15 cellular contexts compared by ENCODE assay signal in the genomic region with DNA sequence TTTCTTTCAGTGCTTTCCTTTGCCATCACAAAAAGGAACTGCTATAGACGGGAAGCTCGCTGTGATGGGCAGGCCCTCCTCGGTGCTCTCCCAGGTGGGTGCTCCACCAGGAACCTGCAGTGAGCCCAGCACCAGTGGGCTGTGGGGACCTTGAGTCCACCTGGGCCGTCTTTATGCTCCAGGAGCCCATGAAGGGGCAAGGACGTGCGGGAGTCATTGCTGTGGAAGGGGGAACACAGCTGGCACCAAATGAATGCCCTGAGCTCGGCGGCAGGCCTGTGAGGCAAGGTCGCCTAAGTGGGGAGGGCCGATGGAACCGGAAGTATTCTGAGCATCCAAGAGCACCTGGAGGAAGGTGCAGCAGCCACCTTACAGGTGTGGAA. TPM values are rescaled to one million over a fixed set of nuclear protein-coding genes. Genes with fewer than 3 reads are reported as not detected.
"Had no signal": no experiment of that assay in that cellular context is flagged by ENCODE, and none has a peak within 500 bp of the region (broad histone marks: within the 10 kb centered on the region; RNA-seq: fewer than 3 reads in every experiment).

No MANE protein-coding gene starts in this region.

- DNase-seq: activated CD4-positive, alpha-beta T cell treated with anti-CD3 and anti-CD28 coated beads, Interleukin-2, amount 10 ng/mL, durations not matched to agents 7 days and 5 days; activated CD8-positive, alpha-beta memory T cell treated with anti-CD3 and anti-CD28 coated beads for 24 hours; activated effector memory CD4-positive, alpha-beta T cell treated with Interleukin-2 at 50 U/mL for 16 hours; activated T-cell treated with anti-CD3 and anti-CD28 coated beads for 4 hours; endodermal cell; erythroblast; T1000; WERI-Rb-1 had no signal

- H3K27me3 Mint-ChIP-seq: activated CD4-positive, alpha-beta T cell treated with anti-CD3 and anti-CD28 coated beads, Interleukin-2, amount 10 ng/mL, durations not matched to agents 7 days and 5 days; activated naive CD4-positive, alpha-beta T cell treated with anti-CD3 and anti-CD28 coated beads, Interleukin-2, amount 50 U/mL, for 24 hours; central memory CD8-positive, alpha-beta T cell had no signal

- H3K4me1 Mint-ChIP-seq: activated naive CD4-positive, alpha-beta T cell treated with anti-CD3 and anti-CD28 coated beads, Interleukin-2, amount 50 U/mL, for 24 hours; endodermal cell had no signal

- H3K27ac ChIP-seq: hepatocyte, parathyroid adenoma, tibial nerve, WERI-Rb-1 had no signal

- H3K9me3 Mint-ChIP-seq: activated CD4-positive, alpha-beta T cell treated with anti-CD3 and anti-CD28 coated beads, Interleukin-2, amount 10 ng/mL, durations not matched to agents 7 days and 5 days; activated naive CD4-positive, alpha-beta T cell treated with anti-CD3 and anti-CD28 coated beads, Interleukin-2, amount 50 U/mL, for 24 hours; central memory CD8-positive, alpha-beta T cell; endodermal cell had no signal

- H3K4me1 ChIP-seq: parathyroid adenoma had no signal

- H2AFZ ChIP-seq: hepatocyte, parathyroid adenoma had no signal

- H3K9me3 ChIP-seq: tibial nerve had no signal

- H3K27ac Mint-ChIP-seq: activated naive CD4-positive, alpha-beta T cell treated with anti-CD3 and anti-CD28 coated beads, Interleukin-2, amount 50 U/mL, for 24 hours; endodermal cell had no signal

- H3K36me3 Mint-ChIP-seq: activated naive CD4-positive, alpha-beta T cell treated with anti-CD3 and anti-CD28 coated beads, Interleukin-2, amount 50 U/mL, for 24 hours had no signal

- H3K4me3 ChIP-seq: hepatocyte, tibial nerve had no signal

- H3K4me3 Mint-ChIP-seq: activated CD4-positive, alpha-beta T cell treated with anti-CD3 and anti-CD28 coated beads, Interleukin-2, amount 10 ng/mL, durations not matched to agents 7 days and 5 days; activated naive CD4-positive, alpha-beta T cell treated with anti-CD3 and anti-CD28 coated beads, Interleukin-2, amount 50 U/mL, for 24 hours; central memory CD8-positive, alpha-beta T cell; endodermal cell had no signal

- H3K79me2 ChIP-seq: hepatocyte, parathyroid adenoma had no signal

- H3K4me2 ChIP-seq: hepatocyte had no signal

RNA-seq across cellular contexts. Expression of a gene that starts 36.8 kb away (rescaled TPM):
- total RNA-seq: hepatocyte, lower leg skin, skeletal muscle tissue had no signal
